ENCODE assay signal across 26 cellular contexts in genomic region chr2:68637047-68637446, GRCh38. TPM values are rescaled to one million over a fixed set of nuclear protein-coding genes. Genes with fewer than 3 reads are reported as not detected.
A peak's percentile ranks its signal among the peaks of the same experiment; 100 is the strongest.
DNase-seq lines count a peak whose midpoint lies in the region; ATAC-seq, FAIRE-seq and TF ChIP-seq lines count a peak whose summit lies in the region.
"Had no signal": no experiment of that assay in that cellular context is flagged by ENCODE, and none has a peak within 500 bp of the region (broad histone marks: within the 10 kb centered on the region; RNA-seq: fewer than 3 reads in every experiment).

No MANE protein-coding gene starts in this region.

- H3K4me3 Mint-ChIP-seq in glutamatergic neuron (ENCODE audit: unreplicated experiment), result no peak overlapping the region
- no peak overlapping the region for H3K4me3 Mint-ChIP-seq in activated T-cell treated with anti-CD3 and anti-CD28 coated beads, Interleukin-2, amount 50 U/mL, for 24 hours
- H3K4me3 Mint-ChIP-seq: B cell; CD14-positive monocyte; T-helper 1 cell treated with Interleukin-12 subunit alpha and Interleukin-12 subunit beta and Interleukin-4 antibody, amounts not matched to agents 30 μg/mL and 1 μg/mL, for 36 hours had no signal

- H3K9me3 Mint-ChIP-seq in glutamatergic neuron (ENCODE audit: unreplicated experiment), result peaks cover 1% of the 10 kb centered on the region
- peaks cover 9% of the 10 kb centered on the region for H3K9me3 Mint-ChIP-seq in activated T-cell treated with anti-CD3 and anti-CD28 coated beads, Interleukin-2, amount 50 U/mL, for 24 hours
- H3K9me3 Mint-ChIP-seq: T-helper 1 cell treated with Interleukin-12 subunit alpha and Interleukin-12 subunit beta and Interleukin-4 antibody, amounts not matched to agents 30 μg/mL and 1 μg/mL, for 36 hours had no signal

- peaks cover 0 to 60% (median 25%) of the 10 kb centered on the region in 7 donors for H3K27me3 ChIP-seq in heart right ventricle

- H3K9me3 ChIP-seq in heart right ventricle, result peaks cover 0 to 15% (median 0%) of the 10 kb centered on the region in 11 donors
- H3K9me3 ChIP-seq: SJSA1 had no signal

- no peaks in the 10 kb centered on the region for H3K4me1 ChIP-seq in heart right ventricle
- H3K4me1 ChIP-seq: SJSA1 had no signal

- 45 to 56% methylated on average over 3 of the region's 3 CpGs for WGBS in heart right ventricle, 2 donors

- H3K36me3 Mint-ChIP-seq in glutamatergic neuron (ENCODE audit: unreplicated experiment), result peaks cover 2% of the 10 kb centered on the region
- H3K36me3 Mint-ChIP-seq in activated T-cell treated with anti-CD3 and anti-CD28 coated beads, Interleukin-2, amount 50 U/mL, for 24 hours (ENCODE audit: low read depth), result no peaks in the 10 kb centered on the region
- H3K36me3 Mint-ChIP-seq: CD14-positive monocyte had no signal

- peak overlapping the region; percentile 48 for H3K27ac Mint-ChIP-seq in glutamatergic neuron (ENCODE audit: unreplicated experiment)
- no peak overlapping the region for H3K27ac Mint-ChIP-seq in activated T-cell treated with anti-CD3 and anti-CD28 coated beads, Interleukin-2, amount 50 U/mL, for 24 hours
- H3K27ac Mint-ChIP-seq: B cell; CD14-positive monocyte; T-helper 1 cell treated with Interleukin-12 subunit alpha and Interleukin-12 subunit beta and Interleukin-4 antibody, amounts not matched to agents 30 μg/mL and 1 μg/mL, for 36 hours had no signal

- H3K36me3 ChIP-seq in heart right ventricle, result no peaks in the 10 kb centered on the region
- H3K36me3 ChIP-seq: SJSA1 had no signal

- H3K27ac ChIP-seq in heart right ventricle, result no peak overlapping the region
- H3K27ac ChIP-seq: SJSA1 had no signal

- peaks cover 6% of the 10 kb centered on the region for H3K4me1 Mint-ChIP-seq in glutamatergic neuron (ENCODE audit: low read depth, unreplicated experiment)
- H3K4me1 Mint-ChIP-seq in activated T-cell treated with anti-CD3 and anti-CD28 coated beads, Interleukin-2, amount 50 U/mL, for 24 hours (ENCODE audit: low read depth), result peaks cover 8% of the 10 kb centered on the region
- H3K4me1 Mint-ChIP-seq: CD14-positive monocyte had no signal

- ATAC-seq in HG02970 (IDR thresholded peaks at IDR 0.05; ENCODE audit: low FRiP score, unreplicated experiment) (no peak), heart right ventricle (no peak)
- ATAC-seq: HCT116, PC-3, Right ventricle myocardium inferior had no signal

- peaks cover 2% of the 10 kb centered on the region for H3K27me3 Mint-ChIP-seq in glutamatergic neuron (ENCODE audit: unreplicated experiment)
- H3K27me3 Mint-ChIP-seq in activated T-cell treated with anti-CD3 and anti-CD28 coated beads, Interleukin-2, amount 50 U/mL, for 24 hours, result peaks cover 43% of the 10 kb centered on the region

- H3K4me3 ChIP-seq in heart right ventricle, result no peak overlapping the region
- H3K4me3 ChIP-seq: SJSA1 had no signal

- TF ChIP-seq CTCF in D721Med (IDR thresholded peaks at IDR 0.05; ENCODE audit: insufficient read depth, missing control alignments), result no peak
- no peak for TF ChIP-seq CTCF in glutamatergic neuron (IDR thresholded peaks at IDR 0.05; ENCODE audit: partially characterized antibody, unreplicated experiment)
- no peak for TF ChIP-seq CTCF in heart right ventricle (IDR thresholded peaks at IDR 0.05)

- intact Hi-C loops in heart right ventricle (cut with DNase I), result no loop called here

- no peak for FAIRE-seq in D721Med (lab: Jason Lieb, UNC)
- FAIRE-seq: GM12891 had no signal

- peak; percentile 38 for DNase-seq in D721Med (ENCODE audit: insufficient read length, low spot score)
- DNase-seq in NCI-H82 treated with DMSO at 0.1 percent for 48 hours (lab: John Stamatoyannopoulos, UW; ENCODE audit: unreplicated experiment), result peak; percentile 99
- no peak for DNase-seq in glutamatergic neuron
- DNase-seq in activated T-cell treated with anti-CD3 and anti-CD28 coated beads, Interleukin-2, amount 50 U/mL, for 24 hours, result no peak
- no peak for DNase-seq in GOT3 (lab: John Stamatoyannopoulos, UW)
- DNase-seq in heart right ventricle, result no peak
- DNase-seq: Calu3, GF-D8, NCI-H1048, NCI-H1417, NCI-H1694, NCI-H2029 treated with DMSO at 0.1 percent for 48 hours, NCI-H446 treated with DMSO at 0.1 percent for 48 hours, PC-3, SW 1271 had no signal

RNA-seq across cellular contexts. Expression of gene PROKR1, which starts 6.3 kb away (rescaled TPM):
- total RNA-seq in glutamatergic neuron (ENCODE audit: unreplicated experiment) (0.83 TPM), heart right ventricle (not detected)
- polyA plus RNA-seq in heart right ventricle, result under 1 TPM in 1 of 2 donors, not detected in 1; 0.06 TPM
- total RNA-seq: B cell, Calu3, H4, HT-29, Right ventricle myocardium inferior, RPMI7951 had no signal
- polyA plus RNA-seq: CD14-positive monocyte had no signal

Comparison
In these comparisons a context has a peak if more than half of its experiments do, and no peak if none do; other contexts are left out.
1. DNase-seq: peak in D721Med (single experiment) and NCI-H82 treated with DMSO at 0.1 percent for 48 hours (single experiment); none in glutamatergic neuron (single experiment), activated T-cell treated with anti-CD3 and anti-CD28 coated beads, Interleukin-2, amount 50 U/mL, for 24 hours (single experiment), GOT3 (single experiment) and heart right ventricle (0 of 2).